Comparison of ENCODE assay signal across 8 cellular contexts in genomic region chr21:39313042-39313456, GRCh38. TPM values are rescaled to one million over a fixed set of nuclear protein-coding genes. Genes with fewer than 3 reads are reported as not detected.
DNase-seq lines count a peak whose midpoint lies in the region; ATAC-seq and TF ChIP-seq lines count a peak whose summit lies in the region.

No MANE protein-coding gene starts in this region.

- H3K9ac ChIP-seq in trophoblast cell (ENCODE audit: low read length), result peak overlapping the region; percentile 97

- CTCF ChIA-PET in BJ (lab: Yijun Ruan, JAX), result interaction anchor here (1.4 kb wide), 1 partner anchor 16 kb away, joined by 5 read pairs; no protein-coding TSS in a partner anchor

- H3K9me3 ChIP-seq in gastroesophageal sphincter (no peaks in the 10 kb centered on the region), trophoblast cell (ENCODE audit: insufficient read depth, low read depth, low read length) (no peaks in the 10 kb centered on the region)

- no peak overlapping the region for H3K23ac ChIP-seq in trophoblast cell (ENCODE audit: low read length)

- H3K4me3 ChIP-seq in BJ (ENCODE audit: low read depth, low read length) (peak overlapping the region; percentile 83), gastroesophageal sphincter (peak overlapping the region; percentile 89 to 98), trophoblast cell (ENCODE audit: low read depth, low read length) (peak overlapping the region; percentile 97)

- DNase-seq in BJ (ENCODE audit: low read depth), result no peak
- peak; percentile 17 for DNase-seq in HPDE6-E6E7 (ENCODE audit: extremely low spot score)
- peak; percentile 29 for DNase-seq in activated CD8-positive, alpha-beta memory T cell treated with anti-CD3 and anti-CD28 coated beads, Interleukin-2, amount 50 U/mL, for 4 hours
- peak in 1 of 2 donors; percentile 38 for DNase-seq in trophoblast cell
- DNase-seq in SHP77 (lab: John Stamatoyannopoulos, UW), result no peak
- DNase-seq in T1000 (lab: John Stamatoyannopoulos, UW), result no peak

- peak overlapping the region; percentile 93 to 99 (median 96) for H3K27ac ChIP-seq in gastroesophageal sphincter
- peak overlapping the region; percentile 100 for H3K27ac ChIP-seq in trophoblast cell (ENCODE audit: low read depth, low read length)

- peaks cover 14% of the 10 kb centered on the region for H3K79me1 ChIP-seq in trophoblast cell (ENCODE audit: low read length)

- peaks cover 17% of the 10 kb centered on the region for H3K79me2 ChIP-seq in trophoblast cell (ENCODE audit: control insufficient read depth, insufficient read depth, low read length, poor library complexity)

- peak overlapping the region; percentile 93 for H3K14ac ChIP-seq in trophoblast cell (ENCODE audit: low read length)

- no peak overlapping the region for H2AK5ac ChIP-seq in trophoblast cell (ENCODE audit: low read length)

- peak overlapping the region; percentile 99 for H2BK5ac ChIP-seq in trophoblast cell (ENCODE audit: low read depth, low read length, poor library complexity)

- ATAC-seq in GM19324 (IDR thresholded peaks at IDR 0.05; ENCODE audit: low FRiP score, unreplicated experiment) (peak; percentile 19), gastroesophageal sphincter (peak; percentile 3)

- no peak for TF ChIP-seq POLR2A in gastroesophageal sphincter (IDR thresholded peaks at IDR 0.05)

- H4K12ac ChIP-seq in trophoblast cell (ENCODE audit: low read depth, low read length), result peak overlapping the region; percentile 81

- TF ChIP-seq CTCF in BJ (IDR thresholded peaks at IDR 0.05; ENCODE audit: insufficient read depth, low read depth, low read length), result no peak
- no peak for TF ChIP-seq CTCF in gastroesophageal sphincter (IDR thresholded peaks at IDR 0.05)

- H3K4me2 ChIP-seq in trophoblast cell (ENCODE audit: low read length), result peak overlapping the region; percentile 75

- POLR2A ChIA-PET in BJ (lab: Charles Lee), result no interaction called here

- H3K4me1 ChIP-seq in gastroesophageal sphincter, result peaks cover 0 to 80% (median 13%) of the 10 kb centered on the region in 3 donors
- peaks cover 6 to 10% of the 10 kb centered on the region in 2 experiments for H3K4me1 ChIP-seq in trophoblast cell (ENCODE audit: control insufficient read depth in 1 of 2, insufficient read depth in 2 of 2, low read length in 2 of 2)

- peak overlapping the region; percentile 98 for H4K8ac ChIP-seq in trophoblast cell (ENCODE audit: low read depth, low read length)

- peak overlapping the region; percentile 85 for H3K18ac ChIP-seq in trophoblast cell (ENCODE audit: low read length)

- no peak overlapping the region for H2BK12ac ChIP-seq in trophoblast cell (ENCODE audit: low read length)

- no CpG with 5 or more reads among the region's 49 CpGs for WGBS in gastroesophageal sphincter (ENCODE audit: low coverage in 1 of 2), 2 donors
- WGBS in trophoblast cell (ENCODE audit: extremely low coverage, insufficient coverage, insufficient read length), result no CpG with 5 or more reads among the region's 49 CpGs

- peak overlapping the region; percentile 94 for H3K4ac ChIP-seq in trophoblast cell (ENCODE audit: low read depth, low read length)

- no peaks in the 10 kb centered on the region for H3K27me3 ChIP-seq in BJ (ENCODE audit: control insufficient read depth, insufficient read depth, low read length)
- no peaks in the 10 kb centered on the region for H3K27me3 ChIP-seq in gastroesophageal sphincter
- H3K27me3 ChIP-seq in trophoblast cell (ENCODE audit: insufficient read depth, low read length), result no peaks in the 10 kb centered on the region

- H3K36me3 ChIP-seq in BJ (ENCODE audit: control insufficient read depth, insufficient read depth, low read length), result no peaks in the 10 kb centered on the region
- peaks cover 0 to 14% of the 10 kb centered on the region in 2 donors for H3K36me3 ChIP-seq in gastroesophageal sphincter
- peaks cover 12 to 17% of the 10 kb centered on the region in 2 experiments for H3K36me3 ChIP-seq in trophoblast cell (ENCODE audit: control insufficient read depth in 1 of 2, insufficient read depth in 2 of 2, low read length in 2 of 2)

- peak overlapping the region; percentile 86 for H2AFZ ChIP-seq in trophoblast cell (ENCODE audit: insufficient read depth, low read length, poor library complexity)

- TF ChIP-seq EP300 in gastroesophageal sphincter (IDR thresholded peaks at IDR 0.05), result no peak

- peak overlapping the region; percentile 83 for H4K91ac ChIP-seq in trophoblast cell (ENCODE audit: low read depth, low read length)

- H2BK120ac ChIP-seq in trophoblast cell (ENCODE audit: insufficient read depth, low read length, poor library complexity), result peak overlapping the region; percentile 81

RNA-seq across cellular contexts. Expression of gene BRWD1, which starts 0.4 kb away (rescaled TPM):
- polyA plus RNA-seq in BJ (2011; rRNA removed), result 5.9 and 13.2 TPM in 2 replicates
- 20.5 and 25.6 TPM in 2 replicates for polyA minus RNA-seq in BJ (2011; rRNA and poly(A)+ RNA removed)
- total RNA-seq in gastroesophageal sphincter, result 100 to 1,000 TPM in 1 of 4 donors, 10 to 100 TPM in 3; 60.0 to 132 (median 71.2) TPM
- 13.0 and 13.4 TPM in 2 replicates for polyA plus RNA-seq in trophoblast cell (2013)

RNA-seq across cellular contexts. Expression of gene HMGN1, which starts 35.8 kb away (rescaled TPM):
- polyA plus RNA-seq in BJ (2011; rRNA removed), result 56.6 and 164 TPM in 2 replicates
- 25.8 and 27.1 TPM in 2 replicates for polyA minus RNA-seq in BJ (2011; rRNA and poly(A)+ RNA removed)
- total RNA-seq in gastroesophageal sphincter, result 100 to 1,000 TPM in 1 of 4 donors, 10 to 100 TPM in 3; 69.0 to 117 (median 80.8) TPM
- polyA plus RNA-seq in trophoblast cell (2013), result 433 and 454 TPM in 2 replicates

Comparison
In these comparisons a context has a peak if more than half of its experiments do, and no peak if none do; other contexts are left out.
1. DNase-seq: peak in HPDE6-E6E7 (single experiment) and activated CD8-positive, alpha-beta memory T cell treated with anti-CD3 and anti-CD28 coated beads, Interleukin-2, amount 50 U/mL, for 4 hours (single experiment); none in BJ (single experiment), SHP77 (0 of 2) and T1000 (single experiment).
2. Peak in every context shown above with its lines, with median percentiles within 50 percentile points of each other: H3K4me3 ChIP-seq.